In the genomic region with DNA sequence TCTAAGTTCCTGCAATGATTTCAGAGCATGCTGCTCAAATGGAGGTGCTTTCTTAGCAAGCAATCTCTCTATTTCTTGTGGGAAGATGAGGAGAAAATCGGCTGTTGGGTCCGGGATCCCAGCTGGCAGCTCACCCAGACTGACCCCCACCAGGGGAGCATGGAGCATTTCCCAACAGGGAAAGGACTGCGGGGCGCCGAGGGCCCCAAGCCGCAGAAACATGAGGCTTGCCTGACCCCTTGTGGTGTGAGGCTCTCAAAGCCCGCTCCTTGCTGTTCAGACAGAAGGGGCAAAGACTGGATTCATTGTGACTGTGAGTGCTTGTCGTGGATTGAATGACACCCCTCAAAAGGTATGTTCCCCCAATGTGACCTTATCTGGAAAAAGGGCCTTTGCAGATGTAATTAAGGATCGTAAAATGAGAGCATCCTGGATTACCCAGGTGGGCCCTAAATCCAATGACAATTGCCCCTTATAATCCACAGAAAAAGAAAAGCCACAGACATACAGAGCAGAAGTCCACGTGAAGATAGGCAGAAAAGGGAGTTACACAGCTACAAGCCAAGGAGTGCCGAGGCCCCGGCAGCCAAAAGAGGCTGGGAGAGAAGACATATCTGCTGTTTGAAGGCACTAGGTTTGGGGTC, we compare ENCODE assay signal across 1 cellular context.
A peak's percentile ranks its signal among the peaks of the same experiment; 100 is the strongest.
TF ChIP-seq lines count a peak whose summit lies in the region.

No MANE protein-coding gene starts in this region.

TF ChIP-seq in K562, 482 proteins besides CTCF, POLR2A, EP300 and RAD21 (continued from another document):
- TF ChIP-seq STAG1 (CRISPR knock-in tag; IDR thresholded peaks at IDR 0.05; ENCODE audit: borderline replicate concordance): peak; percentile 67; the same call in 1 of the 2 replicates
- TF ChIP-seq SMC3 (conservative IDR thresholded peaks at IDR 0.05; ENCODE audit: insufficient read depth, low read depth, low read length): peak; percentile 42; the same call in 1 of the 2 replicates
